ENCODE assay signal across 8 cellular contexts in genomic region chr12:102957339-102958050, GRCh38. TPM values are rescaled to one million over a fixed set of nuclear protein-coding genes. Genes with fewer than 3 reads are reported as not detected.
DNase-seq lines count a peak whose midpoint lies in the region; ATAC-seq and TF ChIP-seq lines count a peak whose summit lies in the region.

ASCL1 (plus strand) TSS chr12:102957674; CDS start chr12:102958245, 571 bp downstream.

- WGBS in prostate gland = 1% methylated on average over 52 of the region's 52 CpGs

- H3K27me3 ChIP-seq in prostate gland (replicated peaks; ENCODE audit: insufficient read depth) = peaks cover 23% of the 10 kb centered on the region

- H3K36me3 ChIP-seq in prostate gland = no peaks in the 10 kb centered on the region

- H3K9me3 ChIP-seq in prostate gland = no peaks in the 10 kb centered on the region

- ATAC-seq in HG03439 (IDR thresholded peaks at IDR 0.05; ENCODE audit: unreplicated experiment) = peak; percentile 41
- peak; percentile 42 for ATAC-seq in SK-N-SH treated with all-trans-retinoic acid at 6 μM for 48 hours
- ATAC-seq in GM21360 (IDR thresholded peaks at IDR 0.05; ENCODE audit: unreplicated experiment) = no peak
- ATAC-seq in sciatic nerve = no peak

- DNase-seq in NCI-H1694 (lab: John Stamatoyannopoulos, UW) = peak; percentile 17
- DNase-seq in NCI-H1694 treated with DMSO at 0.1 percent for 48 hours (lab: John Stamatoyannopoulos, UW) = no peak
- DNase-seq in fibroblast of villous mesenchyme (ENCODE audit: low read depth) = peak; percentile 16
- DNase-seq in prostate gland (ENCODE audit: low spot score) = no peak
- no peak for DNase-seq in sciatic nerve (ENCODE audit: low spot score)

- no peak for TF ChIP-seq CTCF in fibroblast of villous mesenchyme (IDR thresholded peaks at IDR 0.05; ENCODE audit: insufficient read depth, low read depth, low read length)
- TF ChIP-seq CTCF in prostate gland (IDR thresholded peaks at IDR 0.05) = no peak

- intact Hi-C loops in prostate gland (cut with DNase I) = no loop called here
- intact Hi-C loops in sciatic nerve (cut with DNase I) = loop anchor here (10.0 kb wide), 1 partner anchor 577 kb away; no protein-coding TSS in a partner anchor

- TF ChIP-seq POLR2A in prostate gland (IDR thresholded peaks at IDR 0.05) = no peak

- H3K27ac ChIP-seq in prostate gland = no peak within 1 kb of the TSS

- peaks cover 5% of the 10 kb centered on the region for H3K4me1 ChIP-seq in prostate gland (replicated peaks)

- H3K4me3 ChIP-seq in fibroblast of villous mesenchyme (ENCODE audit: low read depth, low read length) = peak within 1 kb of the TSS; percentile 37
- peak within 1 kb of the TSS; percentile 22 to 26 for H3K4me3 ChIP-seq in prostate gland

TF ChIP-seq in SK-N-SH treated with all-trans-retinoic acid at 6 μM for 48 hours, 23 proteins besides CTCF, POLR2A, EP300 and RAD21:
- no peak for TF ChIP-seq RARB (CRISPR knock-in tag; IDR thresholded peaks at IDR 0.05)
- no peak for TF ChIP-seq CSRNP3 (CRISPR knock-in tag; IDR thresholded peaks at IDR 0.05)
- no peak for TF ChIP-seq SNAI2 (CRISPR knock-in tag; IDR thresholded peaks at IDR 0.05)
- TF ChIP-seq ESRRG (CRISPR knock-in tag; IDR thresholded peaks at IDR 0.05) = no peak
- TF ChIP-seq, protein P1, sequence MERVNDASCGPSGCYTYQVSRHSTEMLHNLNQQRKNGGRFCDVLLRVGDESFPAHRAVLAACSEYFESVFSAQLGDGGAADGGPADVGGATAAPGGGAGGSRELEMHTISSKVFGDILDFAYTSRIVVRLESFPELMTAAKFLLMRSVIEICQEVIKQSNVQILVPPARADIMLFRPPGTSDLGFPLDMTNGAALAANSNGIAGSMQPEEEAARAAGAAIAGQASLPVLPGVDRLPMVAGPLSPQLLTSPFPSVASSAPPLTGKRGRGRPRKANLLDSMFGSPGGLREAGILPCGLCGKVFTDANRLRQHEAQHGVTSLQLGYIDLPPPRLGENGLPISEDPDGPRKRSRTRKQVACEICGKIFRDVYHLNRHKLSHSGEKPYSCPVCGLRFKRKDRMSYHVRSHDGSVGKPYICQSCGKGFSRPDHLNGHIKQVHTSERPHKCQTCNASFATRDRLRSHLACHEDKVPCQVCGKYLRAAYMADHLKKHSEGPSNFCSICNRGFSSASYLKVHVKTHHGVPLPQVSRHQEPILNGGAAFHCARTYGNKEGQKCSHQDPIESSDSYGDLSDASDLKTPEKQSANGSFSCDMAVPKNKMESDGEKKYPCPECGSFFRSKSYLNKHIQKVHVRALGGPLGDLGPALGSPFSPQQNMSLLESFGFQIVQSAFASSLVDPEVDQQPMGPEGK (CRISPR knock-in tag; IDR thresholded peaks at IDR 0.05; ENCODE audit: borderline replicate concordance) = no peak
- TF ChIP-seq TCF4 (CRISPR knock-in tag; IDR thresholded peaks at IDR 0.05; ENCODE audit: borderline replicate concordance) = no peak
- no peak for TF ChIP-seq BACH2 (CRISPR knock-in tag; IDR thresholded peaks at IDR 0.05; ENCODE audit: borderline replicate concordance)
- TF ChIP-seq CSDC2 (CRISPR knock-in tag; IDR thresholded peaks at IDR 0.05) = no peak
- TF ChIP-seq ZFP30 (CRISPR knock-in tag; IDR thresholded peaks at IDR 0.05) = no peak
- TF ChIP-seq, protein P2, sequence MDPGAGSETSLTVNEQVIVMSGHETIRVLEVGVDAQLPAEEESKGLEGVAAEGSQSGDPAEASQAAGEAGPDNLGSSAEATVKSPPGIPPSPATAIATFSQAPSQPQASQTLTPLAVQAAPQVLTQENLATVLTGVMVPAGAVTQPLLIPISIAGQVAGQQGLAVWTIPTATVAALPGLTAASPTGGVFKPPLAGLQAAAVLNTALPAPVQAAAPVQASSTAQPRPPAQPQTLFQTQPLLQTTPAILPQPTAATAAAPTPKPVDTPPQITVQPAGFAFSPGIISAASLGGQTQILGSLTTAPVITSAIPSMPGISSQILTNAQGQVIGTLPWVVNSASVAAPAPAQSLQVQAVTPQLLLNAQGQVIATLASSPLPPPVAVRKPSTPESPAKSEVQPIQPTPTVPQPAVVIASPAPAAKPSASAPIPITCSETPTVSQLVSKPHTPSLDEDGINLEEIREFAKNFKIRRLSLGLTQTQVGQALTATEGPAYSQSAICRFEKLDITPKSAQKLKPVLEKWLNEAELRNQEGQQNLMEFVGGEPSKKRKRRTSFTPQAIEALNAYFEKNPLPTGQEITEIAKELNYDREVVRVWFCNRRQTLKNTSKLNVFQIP (CRISPR knock-in tag; IDR thresholded peaks at IDR 0.05; ENCODE audit: borderline replicate concordance, low read depth) = no peak
- TF ChIP-seq, protein P3, sequence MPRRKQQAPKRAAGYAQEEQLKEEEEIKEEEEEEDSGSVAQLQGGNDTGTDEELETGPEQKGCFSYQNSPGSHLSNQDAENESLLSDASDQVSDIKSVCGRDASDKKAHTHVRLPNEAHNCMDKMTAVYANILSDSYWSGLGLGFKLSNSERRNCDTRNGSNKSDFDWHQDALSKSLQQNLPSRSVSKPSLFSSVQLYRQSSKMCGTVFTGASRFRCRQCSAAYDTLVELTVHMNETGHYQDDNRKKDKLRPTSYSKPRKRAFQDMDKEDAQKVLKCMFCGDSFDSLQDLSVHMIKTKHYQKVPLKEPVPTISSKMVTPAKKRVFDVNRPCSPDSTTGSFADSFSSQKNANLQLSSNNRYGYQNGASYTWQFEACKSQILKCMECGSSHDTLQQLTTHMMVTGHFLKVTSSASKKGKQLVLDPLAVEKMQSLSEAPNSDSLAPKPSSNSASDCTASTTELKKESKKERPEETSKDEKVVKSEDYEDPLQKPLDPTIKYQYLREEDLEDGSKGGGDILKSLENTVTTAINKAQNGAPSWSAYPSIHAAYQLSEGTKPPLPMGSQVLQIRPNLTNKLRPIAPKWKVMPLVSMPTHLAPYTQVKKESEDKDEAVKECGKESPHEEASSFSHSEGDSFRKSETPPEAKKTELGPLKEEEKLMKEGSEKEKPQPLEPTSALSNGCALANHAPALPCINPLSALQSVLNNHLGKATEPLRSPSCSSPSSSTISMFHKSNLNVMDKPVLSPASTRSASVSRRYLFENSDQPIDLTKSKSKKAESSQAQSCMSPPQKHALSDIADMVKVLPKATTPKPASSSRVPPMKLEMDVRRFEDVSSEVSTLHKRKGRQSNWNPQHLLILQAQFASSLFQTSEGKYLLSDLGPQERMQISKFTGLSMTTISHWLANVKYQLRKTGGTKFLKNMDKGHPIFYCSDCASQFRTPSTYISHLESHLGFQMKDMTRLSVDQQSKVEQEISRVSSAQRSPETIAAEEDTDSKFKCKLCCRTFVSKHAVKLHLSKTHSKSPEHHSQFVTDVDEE (CRISPR knock-in tag; IDR thresholded peaks at IDR 0.05) = no peak

RNA-seq across cellular contexts. Expression of gene ASCL1, which starts in this region (rescaled TPM):
- total RNA-seq in fibroblast of villous mesenchyme = not detected in 2 replicates
- total RNA-seq in prostate gland = under 1 TPM; 0.34 to 0.50 TPM
- total RNA-seq in sciatic nerve = not detected

Comparison
In these comparisons a context has a peak if more than half of its experiments do, and no peak if none do; other contexts are left out.
1. Peak in DNase-seq and H3K4me3 ChIP-seq in fibroblast of villous mesenchyme; RNA of the gene not detected or under 1 TPM.
2. ATAC-seq: peak in HG03439 (single experiment) and SK-N-SH treated with all-trans-retinoic acid at 6 μM for 48 hours (single experiment); none in GM21360 (single experiment) and sciatic nerve (single experiment).